25 cellular contexts compared by ENCODE assay signal in the genomic region with DNA sequence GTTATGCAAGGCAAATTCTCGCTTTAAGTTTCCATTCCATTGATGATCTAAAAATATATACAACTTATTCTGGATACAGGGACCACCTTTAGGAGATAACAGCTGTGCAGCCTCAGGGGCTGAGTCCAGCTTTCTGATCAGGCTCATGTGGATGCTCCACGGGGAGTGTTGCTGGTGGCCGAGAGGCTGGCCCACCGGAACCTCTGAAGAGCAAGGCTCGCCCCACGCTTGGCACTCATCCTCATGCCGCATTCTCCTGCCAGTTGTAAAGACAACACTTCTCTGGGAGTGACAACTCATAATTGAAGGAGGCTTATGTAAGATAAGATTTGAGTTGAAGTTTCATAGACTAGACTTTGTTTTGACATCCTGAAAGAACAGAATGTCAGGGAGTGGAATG.
"Had no signal": no experiment of that assay in that cellular context is flagged by ENCODE, and none has a peak within 500 bp of the region (broad histone marks: within the 10 kb centered on the region; RNA-seq: fewer than 3 reads in every experiment).

No MANE protein-coding gene starts in this region.

- H3K36me3 Mint-ChIP-seq: activated CD4-positive, alpha-beta memory T cell treated with anti-CD3 and anti-CD28 coated beads for 36 hours; activated naive CD4-positive, alpha-beta T cell treated with anti-CD3 and anti-CD28 coated beads, Interleukin-2, amount 50 U/mL, for 24 hours; mesothelial cell of epicardium; naive thymus-derived CD4-positive, alpha-beta T cell; T-cell; type B pancreatic cell had no signal

- H3K27me3 Mint-ChIP-seq: activated CD4-positive, alpha-beta T cell treated with anti-CD3 and anti-CD28 coated beads, Interleukin-2, amount 10 ng/mL, durations not matched to agents 24 days and 14 days; activated naive CD4-positive, alpha-beta T cell treated with anti-CD3 and anti-CD28 coated beads, Interleukin-2, amount 50 U/mL, for 24 hours had no signal

- H3K9me3 Mint-ChIP-seq: activated CD4-positive, alpha-beta memory T cell treated with anti-CD3 and anti-CD28 coated beads for 36 hours; activated CD4-positive, alpha-beta T cell treated with anti-CD3 and anti-CD28 coated beads, Interleukin-2, amount 10 ng/mL, durations not matched to agents 24 days and 14 days; activated naive CD4-positive, alpha-beta T cell treated with anti-CD3 and anti-CD28 coated beads, Interleukin-2, amount 50 U/mL, for 24 hours; activated naive CD8-positive, alpha-beta T cell treated with anti-CD3 and anti-CD28 coated beads, Interleukin-2, amount 50 U/mL, for 24 hours; activated T-helper 2 cell treated with anti-CD3 and anti-CD28 coated beads, Interferon-gamma antibody, Interleukin-2, Interleukin-4, amounts not matched to agents 10 μg/mL and 5 μg/mL and 100 μg/mL, durations not matched to agents 14 hours and 24 hours and 36 hours; mesothelial cell of epicardium; T-cell; T-helper 2 cell treated with Interferon-gamma antibody and Interleukin-4, amounts not matched to agents 5 μg/mL and 100 μg/mL, for 36 hours; type B pancreatic cell had no signal

- H3K4me3 Mint-ChIP-seq: activated CD4-positive, alpha-beta memory T cell treated with anti-CD3 and anti-CD28 coated beads for 36 hours; activated CD4-positive, alpha-beta T cell treated with anti-CD3 and anti-CD28 coated beads, Interleukin-2, amount 10 ng/mL, durations not matched to agents 24 days and 14 days; activated naive CD4-positive, alpha-beta T cell treated with anti-CD3 and anti-CD28 coated beads, Interleukin-2, amount 50 U/mL, for 24 hours; activated naive CD8-positive, alpha-beta T cell treated with anti-CD3 and anti-CD28 coated beads, Interleukin-2, amount 50 U/mL, for 24 hours; endodermal cell; mesothelial cell of epicardium; naive thymus-derived CD4-positive, alpha-beta T cell; T-cell; T-helper 2 cell treated with Interferon-gamma antibody and Interleukin-4, amounts not matched to agents 5 μg/mL and 100 μg/mL, for 36 hours; type B pancreatic cell had no signal

- H3K27ac Mint-ChIP-seq: activated CD4-positive, alpha-beta memory T cell treated with anti-CD3 and anti-CD28 coated beads for 36 hours; activated CD4-positive, alpha-beta T cell treated with anti-CD3 and anti-CD28 coated beads, Interleukin-2, amount 10 ng/mL, durations not matched to agents 24 days and 14 days; activated naive CD4-positive, alpha-beta T cell treated with anti-CD3 and anti-CD28 coated beads, Interleukin-2, amount 50 U/mL, for 24 hours; activated naive CD8-positive, alpha-beta T cell treated with anti-CD3 and anti-CD28 coated beads, Interleukin-2, amount 50 U/mL, for 24 hours; activated T-helper 2 cell treated with anti-CD3 and anti-CD28 coated beads, Interferon-gamma antibody, Interleukin-2, Interleukin-4, amounts not matched to agents 10 μg/mL and 5 μg/mL and 100 μg/mL, durations not matched to agents 14 hours and 24 hours and 36 hours; endodermal cell; mesothelial cell of epicardium; T-cell; T-helper 2 cell treated with Interferon-gamma antibody and Interleukin-4, amounts not matched to agents 5 μg/mL and 100 μg/mL, for 36 hours; type B pancreatic cell had no signal

- H3K4me1 Mint-ChIP-seq: activated CD4-positive, alpha-beta T cell treated with anti-CD3 and anti-CD28 coated beads, Interleukin-2, amount 10 ng/mL, durations not matched to agents 24 days and 14 days; activated naive CD4-positive, alpha-beta T cell treated with anti-CD3 and anti-CD28 coated beads, Interleukin-2, amount 50 U/mL, for 24 hours; activated naive CD8-positive, alpha-beta T cell treated with anti-CD3 and anti-CD28 coated beads, Interleukin-2, amount 50 U/mL, for 24 hours; endodermal cell; mesothelial cell of epicardium; naive thymus-derived CD4-positive, alpha-beta T cell; T-cell had no signal

- ATAC-seq: activated CD4-positive, CD25-positive, alpha-beta regulatory T cell treated with anti-CD3 and anti-CD28 coated beads, Interleukin-2, amount 50 U/mL, for 24 hours; activated naive CD8-positive, alpha-beta T cell treated with anti-CD3 and anti-CD28 coated beads, Interleukin-2, amount 50 U/mL, for 24 hours; gastrocnemius medialis; left ventricle myocardium superior; naive thymus-derived CD4-positive, alpha-beta T cell; pancreas; psoas muscle; T-cell had no signal

- DNase-seq: activated CD4-positive, alpha-beta memory T cell treated with anti-CD3 and anti-CD28 coated beads for 36 hours; activated CD4-positive, alpha-beta T cell treated with anti-CD3 and anti-CD28 coated beads, Interleukin-2, amount 10 ng/mL, durations not matched to agents 24 days and 14 days; activated naive CD8-positive, alpha-beta T cell treated with anti-CD3 and anti-CD28 coated beads, Interleukin-2, amount 50 U/mL, for 24 hours; activated T-cell treated with anti-CD3 and anti-CD28 coated beads, Interleukin-2, amount 50 U/mL, for 48 hours; central memory CD4-positive, alpha-beta T cell; endodermal cell; gastrocnemius medialis; glutamatergic neuron; islet precursor cell; left cardiac atrium; left ventricle myocardium superior; naive thymus-derived CD4-positive, alpha-beta T cell; pancreas; psoas muscle; stimulated activated CD4-positive, alpha-beta T cell treated with anti-CD3 and anti-CD28 coated beads, Interleukin-15, amount 100 ng/mL, for 24 hours; stimulated activated CD4-positive, alpha-beta T cell treated with anti-CD3 and anti-CD28 coated beads, Interleukin-2, amount 100 ng/mL, for 24 hours; stimulated activated naive CD4-positive, alpha-beta T cell; T-cell; WERI-Rb-1 had no signal
